ENCODE assay signal across 26 cellular contexts in the genomic region with DNA sequence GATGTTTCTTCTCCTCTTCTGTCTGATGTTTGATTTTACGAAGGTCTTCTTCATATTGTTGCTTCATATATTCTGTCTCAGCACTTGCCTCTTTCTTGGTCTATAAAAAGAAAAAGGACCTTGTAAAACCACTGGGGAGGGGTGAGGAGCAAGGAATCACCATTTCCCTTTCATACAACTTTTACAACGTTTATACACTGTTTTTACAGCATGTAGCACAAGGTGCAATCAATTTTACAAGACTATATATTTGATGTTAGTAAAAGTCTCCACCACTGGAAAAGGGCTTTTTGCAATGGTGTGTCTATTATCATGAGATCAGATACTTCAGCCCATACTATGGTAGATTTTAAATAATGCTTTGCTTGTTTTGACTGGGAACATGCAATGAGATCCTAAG.
"Had no signal": no experiment of that assay in that cellular context is flagged by ENCODE, and none has a peak within 500 bp of the region (broad histone marks: within the 10 kb centered on the region; RNA-seq: fewer than 3 reads in every experiment).

No MANE protein-coding gene starts in this region.

- H3K4me1 Mint-ChIP-seq: activated B cell treated with CpG ODN at 0.5 μM for 24 hours; activated CD4-positive, alpha-beta T cell treated with anti-CD3 and anti-CD28 coated beads, Interleukin-2, amount 10 ng/mL, durations not matched to agents 24 days and 14 days; activated CD8-positive, alpha-beta memory T cell treated with anti-CD3 and anti-CD28 coated beads, Interleukin-2, amount 10 ng/mL, durations not matched to agents 7 days and 5 days; activated naive CD4-positive, alpha-beta T cell treated with anti-CD3 and anti-CD28 coated beads, Interleukin-2, amount 50 U/mL, for 24 hours; activated naive CD8-positive, alpha-beta T cell treated with anti-CD3 and anti-CD28 coated beads for 36 hours; activated naive CD8-positive, alpha-beta T cell treated with anti-CD3 and anti-CD28 coated beads, Interleukin-2, amount 50 U/mL, for 24 hours; endodermal cell had no signal

- DNase-seq: activated B cell treated with CpG ODN at 0.5 μM for 24 hours; activated CD4-positive, alpha-beta memory T cell treated with anti-CD3 and anti-CD28 coated beads for 36 hours; activated CD4-positive, alpha-beta T cell treated with anti-CD3 and anti-CD28 coated beads, Interleukin-2, amount 10 ng/mL, durations not matched to agents 24 days and 14 days; activated CD8-positive, alpha-beta memory T cell treated with anti-CD3 and anti-CD28 coated beads, Interleukin-2, amount 10 ng/mL, durations not matched to agents 7 days and 5 days; activated CD8-positive, alpha-beta memory T cell treated with anti-CD3 and anti-CD28 coated beads, Interleukin-2, amount 50 U/mL, for 4 hours; activated CD8-positive, alpha-beta T cell treated with anti-CD3 and anti-CD28 coated beads, Interleukin-2, amount 10 ng/mL, durations not matched to agents 7 days and 5 days; activated effector memory CD4-positive, alpha-beta T cell treated with anti-CD3 and anti-CD28 coated beads, Interleukin-2, amount 50 U/mL, for 16 hours; activated naive CD4-positive, alpha-beta T cell treated with anti-CD3 and anti-CD28 coated beads for 36 hours; activated naive CD8-positive, alpha-beta T cell treated with anti-CD3 and anti-CD28 coated beads for 36 hours; activated naive CD8-positive, alpha-beta T cell treated with anti-CD3 and anti-CD28 coated beads, Interleukin-2, amount 50 U/mL, for 24 hours; activated T-cell treated with anti-CD3 and anti-CD28 coated beads, Interleukin-2, amount 50 U/mL, for 1 hour; activated T-cell treated with anti-CD3 and anti-CD28 coated beads, Interleukin-2, amount 50 U/mL, for 48 hours; adrenal gland; amygdala; aorta; body of pancreas; effector CD8-positive, alpha-beta T cell; endodermal cell; foreskin fibroblast; T-helper 2 cell; WERI-Rb-1 had no signal

- H3K36me3 ChIP-seq: adrenal gland, WERI-Rb-1 had no signal

- H3K27ac ChIP-seq: adrenal gland, body of pancreas had no signal

- H3K9me3 ChIP-seq: adrenal gland, body of pancreas had no signal

- H3K9me3 Mint-ChIP-seq: activated CD4-positive, alpha-beta memory T cell treated with anti-CD3 and anti-CD28 coated beads for 36 hours; activated CD4-positive, alpha-beta T cell treated with anti-CD3 and anti-CD28 coated beads, Interleukin-2, amount 10 ng/mL, durations not matched to agents 24 days and 14 days; activated naive CD4-positive, alpha-beta T cell treated with anti-CD3 and anti-CD28 coated beads for 36 hours; activated naive CD8-positive, alpha-beta T cell treated with anti-CD3 and anti-CD28 coated beads for 36 hours; activated naive CD8-positive, alpha-beta T cell treated with anti-CD3 and anti-CD28 coated beads, Interleukin-2, amount 50 U/mL, for 24 hours; activated T-helper 1 cell treated with anti-CD3 and anti-CD28 coated beads, Interleukin-12 subunit alpha, Interleukin-12 subunit beta, Interleukin-2, Interleukin-4 antibody, amounts not matched to agents 30 ng/mL and 10 ng/mL and 1 ng/mL, durations not matched to agents 14 hours and 24 hours and 36 hours; activated T-helper 2 cell treated with anti-CD3 and anti-CD28 coated beads, Interferon-gamma antibody, Interleukin-2, Interleukin-4, amounts not matched to agents 10 μg/mL and 5 μg/mL and 100 μg/mL, durations not matched to agents 14 hours and 24 hours and 36 hours; endodermal cell had no signal

- H3K36me3 Mint-ChIP-seq: activated CD4-positive, alpha-beta memory T cell treated with anti-CD3 and anti-CD28 coated beads for 36 hours; activated CD8-positive, alpha-beta memory T cell treated with anti-CD3 and anti-CD28 coated beads, Interleukin-2, amount 10 ng/mL, durations not matched to agents 7 days and 5 days; activated naive CD4-positive, alpha-beta T cell treated with anti-CD3 and anti-CD28 coated beads, Interleukin-2, amount 50 U/mL, for 24 hours; activated naive CD8-positive, alpha-beta T cell treated with anti-CD3 and anti-CD28 coated beads for 36 hours had no signal

- H3K27me3 Mint-ChIP-seq: activated B cell treated with CpG ODN at 0.5 μM for 24 hours; activated CD4-positive, alpha-beta memory T cell treated with anti-CD3 and anti-CD28 coated beads for 36 hours; activated CD8-positive, alpha-beta memory T cell treated with anti-CD3 and anti-CD28 coated beads, Interleukin-2, amount 10 ng/mL, durations not matched to agents 7 days and 5 days; activated naive CD4-positive, alpha-beta T cell treated with anti-CD3 and anti-CD28 coated beads, Interleukin-2, amount 50 U/mL, for 24 hours; activated naive CD8-positive, alpha-beta T cell treated with anti-CD3 and anti-CD28 coated beads for 36 hours had no signal

- ATAC-seq: activated CD4-positive, CD25-positive, alpha-beta regulatory T cell treated with anti-CD3 and anti-CD28 coated beads, Interleukin-2, amount 50 U/mL, for 24 hours; activated CD8-positive, alpha-beta memory T cell treated with anti-CD3 and anti-CD28 coated beads, Interleukin-2, amount 10 ng/mL, durations not matched to agents 7 days and 5 days; activated CD8-positive, alpha-beta T cell treated with anti-CD3 and anti-CD28 coated beads, Interleukin-2, amount 10 ng/mL, durations not matched to agents 7 days and 5 days; activated naive CD8-positive, alpha-beta T cell treated with anti-CD3 and anti-CD28 coated beads, Interleukin-2, amount 50 U/mL, for 24 hours; esophagus mucosa had no signal

- H3K4me3 Mint-ChIP-seq: activated B cell treated with CpG ODN at 0.5 μM for 24 hours; activated CD4-positive, alpha-beta memory T cell treated with anti-CD3 and anti-CD28 coated beads for 36 hours; activated CD4-positive, alpha-beta T cell treated with anti-CD3 and anti-CD28 coated beads, Interleukin-2, amount 10 ng/mL, durations not matched to agents 24 days and 14 days; activated CD8-positive, alpha-beta memory T cell treated with anti-CD3 and anti-CD28 coated beads, Interleukin-2, amount 10 ng/mL, durations not matched to agents 7 days and 5 days; activated CD8-positive, alpha-beta T cell treated with anti-CD3 and anti-CD28 coated beads, Interleukin-2, amount 10 ng/mL, durations not matched to agents 7 days and 5 days; activated naive CD4-positive, alpha-beta T cell treated with anti-CD3 and anti-CD28 coated beads for 36 hours; activated naive CD4-positive, alpha-beta T cell treated with anti-CD3 and anti-CD28 coated beads, Interleukin-2, amount 50 U/mL, for 24 hours; activated naive CD8-positive, alpha-beta T cell treated with anti-CD3 and anti-CD28 coated beads for 36 hours; activated naive CD8-positive, alpha-beta T cell treated with anti-CD3 and anti-CD28 coated beads, Interleukin-2, amount 50 U/mL, for 24 hours; activated T-helper 1 cell treated with anti-CD3 and anti-CD28 coated beads, Interleukin-12 subunit alpha, Interleukin-12 subunit beta, Interleukin-2, Interleukin-4 antibody, amounts not matched to agents 30 ng/mL and 10 ng/mL and 1 ng/mL, durations not matched to agents 14 hours and 24 hours and 36 hours; endodermal cell had no signal

- H3K27me3 ChIP-seq: adrenal gland, body of pancreas had no signal

- H3K4me3 ChIP-seq: adrenal gland, body of pancreas had no signal

- H3K27ac Mint-ChIP-seq: activated B cell treated with CpG ODN at 0.5 μM for 24 hours; activated CD4-positive, alpha-beta memory T cell treated with anti-CD3 and anti-CD28 coated beads for 36 hours; activated CD4-positive, alpha-beta T cell treated with anti-CD3 and anti-CD28 coated beads, Interleukin-2, amount 10 ng/mL, durations not matched to agents 24 days and 14 days; activated CD8-positive, alpha-beta memory T cell treated with anti-CD3 and anti-CD28 coated beads, Interleukin-2, amount 10 ng/mL, durations not matched to agents 7 days and 5 days; activated CD8-positive, alpha-beta T cell treated with anti-CD3 and anti-CD28 coated beads, Interleukin-2, amount 10 ng/mL, durations not matched to agents 7 days and 5 days; activated naive CD4-positive, alpha-beta T cell treated with anti-CD3 and anti-CD28 coated beads for 36 hours; activated naive CD4-positive, alpha-beta T cell treated with anti-CD3 and anti-CD28 coated beads, Interleukin-2, amount 50 U/mL, for 24 hours; activated naive CD8-positive, alpha-beta T cell treated with anti-CD3 and anti-CD28 coated beads for 36 hours; activated naive CD8-positive, alpha-beta T cell treated with anti-CD3 and anti-CD28 coated beads, Interleukin-2, amount 50 U/mL, for 24 hours; activated T-helper 1 cell treated with anti-CD3 and anti-CD28 coated beads, Interleukin-12 subunit alpha, Interleukin-12 subunit beta, Interleukin-2, Interleukin-4 antibody, amounts not matched to agents 30 ng/mL and 10 ng/mL and 1 ng/mL, durations not matched to agents 14 hours and 24 hours and 36 hours; activated T-helper 2 cell treated with anti-CD3 and anti-CD28 coated beads, Interferon-gamma antibody, Interleukin-2, Interleukin-4, amounts not matched to agents 10 μg/mL and 5 μg/mL and 100 μg/mL, durations not matched to agents 14 hours and 24 hours and 36 hours; endodermal cell had no signal

- H3K4me1 ChIP-seq: adrenal gland had no signal
